8 cellular contexts compared by ENCODE assay signal in genomic region chr16:27329376-27330036, GRCh38. TPM values are rescaled to one million over a fixed set of nuclear protein-coding genes. Genes with fewer than 3 reads are reported as not detected.
DNase-seq lines count a peak whose midpoint lies in the region; ATAC-seq and TF ChIP-seq lines count a peak whose summit lies in the region.
"Not testable (repeated sequence)": the region's sequence is repeated elsewhere in the genome, so short reads cannot be mapped to it uniquely, and the experiment has no call there.

No MANE protein-coding gene starts in this region.

- TF ChIP-seq CTCF in CD4-positive, alpha-beta T cell (IDR thresholded peaks at IDR 0.05); gastroesophageal sphincter (IDR thresholded peaks at IDR 0.05); mesothelial cell of epicardium (IDR thresholded peaks at IDR 0.05; ENCODE audit: unreplicated experiment); psoas muscle (IDR thresholded peaks at IDR 0.05); thyroid gland (IDR thresholded peaks at IDR 0.05): not testable (repeated sequence)

- H3K27me3 Mint-ChIP-seq in CD4-positive, alpha-beta T cell; T-helper 17 cell; central memory CD8-positive, alpha-beta T cell; mesothelial cell of epicardium (ENCODE audit: low read depth): not testable (repeated sequence)

- not testable (repeated sequence) for H3K27ac ChIP-seq in CD4-positive, alpha-beta T cell (ENCODE audit: low read depth, low read length)
- H3K27ac ChIP-seq in gastroesophageal sphincter (peak overlapping the region; percentile 94 to 99 (median 98)), psoas muscle (peak overlapping the region; percentile 36), thyroid gland (peak overlapping the region; percentile 81 to 98 (median 97))

- H3K9me3 ChIP-seq in CD4-positive, alpha-beta T cell (ENCODE audit: control insufficient read depth, low read length); T-helper 17 cell (ENCODE audit: control insufficient read depth, low read length, poor library complexity, severe bottlenecking); gastroesophageal sphincter; psoas muscle; thyroid gland: not testable (repeated sequence)

- WGBS in gastroesophageal sphincter (ENCODE audit: low coverage in 1 of 2), 2 donors: 28 to 40% methylated on average over 4 to 5 of the region's 8 CpGs
- 75 to 83% (median 79%) methylated on average over 8 of the region's 8 CpGs for WGBS in psoas muscle, 3 donors
- WGBS in thyroid gland, 2 donors: 60 to 72% methylated on average over 8 of the region's 8 CpGs

- H3K4me3 ChIP-seq in gastroesophageal sphincter; psoas muscle; thyroid gland (replicated peaks in 1 of 3): not testable (repeated sequence)

- intact Hi-C loops in CD4-positive, alpha-beta T cell (cut with DNase I, micrococcal nuclease); psoas muscle (cut with DNase I): not testable (repeated sequence)
- intact Hi-C loops in thyroid gland (cut with DNase I): loop anchor here (5.0 kb wide), 1 partner anchor 87 kb away; no protein-coding TSS in a partner anchor

- peak overlapping the region; percentile 74 for H3K27ac Mint-ChIP-seq in CD4-positive, alpha-beta T cell
- peak overlapping the region; percentile 97 for H3K27ac Mint-ChIP-seq in T-helper 17 cell
- peak overlapping the region; percentile 73 for H3K27ac Mint-ChIP-seq in central memory CD8-positive, alpha-beta T cell (ENCODE audit: low read depth)
- peak overlapping the region; percentile 55 for H3K27ac Mint-ChIP-seq in mesothelial cell of epicardium

- peaks cover 5 to 100% (median 65%) of the 10 kb centered on the region in 3 donors for H3K4me1 ChIP-seq in gastroesophageal sphincter
- not testable (repeated sequence) for H3K4me1 ChIP-seq in psoas muscle
- H3K4me1 ChIP-seq in thyroid gland: peaks cover 32 to 53% of the 10 kb centered on the region in 2 donors

- peaks cover 0 to 22% of the 10 kb centered on the region in 2 donors for H3K36me3 ChIP-seq in gastroesophageal sphincter
- not testable (repeated sequence) for H3K36me3 ChIP-seq in psoas muscle (ENCODE audit: insufficient read depth in 1 of 2, low read depth in 1 of 2); thyroid gland

- TF ChIP-seq EP300 in gastroesophageal sphincter (IDR thresholded peaks at IDR 0.05): not testable (repeated sequence)

- not testable (repeated sequence) for H3K27me3 ChIP-seq in CD4-positive, alpha-beta T cell (ENCODE audit: control insufficient read depth, insufficient read depth, low read length); gastroesophageal sphincter; psoas muscle (ENCODE audit: insufficient read depth in 3 of 3, low read length in 2 of 3); thyroid gland

- H3K9me3 Mint-ChIP-seq in CD4-positive, alpha-beta T cell; central memory CD8-positive, alpha-beta T cell; mesothelial cell of epicardium: not testable (repeated sequence)

- POLR2A ChIA-PET in CD4-positive, alpha-beta T cell (lab: Charles Lee): interaction anchor here (0.6 to 2.0 kb wide), 3 partner anchors 38 to 179 kb away, joined by 3 to 6 read pairs (median 3); no protein-coding TSS in a partner anchor

- peak overlapping the region; percentile 3 for H3K4me3 Mint-ChIP-seq in CD4-positive, alpha-beta T cell
- peak overlapping the region; percentile 74 for H3K4me3 Mint-ChIP-seq in T-helper 17 cell
- H3K4me3 Mint-ChIP-seq in central memory CD8-positive, alpha-beta T cell; mesothelial cell of epicardium: not testable (repeated sequence)

- TF ChIP-seq POLR2A in gastroesophageal sphincter (IDR thresholded peaks at IDR 0.05); thyroid gland (IDR thresholded peaks at IDR 0.05): not testable (repeated sequence)

- H3K4me1 Mint-ChIP-seq in CD4-positive, alpha-beta T cell (ENCODE audit: low read depth): peaks cover 93% of the 10 kb centered on the region
- H3K4me1 Mint-ChIP-seq in T-helper 17 cell (peaks cover 54% of the 10 kb centered on the region), mesothelial cell of epicardium (peaks cover 17% of the 10 kb centered on the region)
- peaks cover 59% of the 10 kb centered on the region for H3K4me1 Mint-ChIP-seq in central memory CD8-positive, alpha-beta T cell

- CTCF ChIA-PET in CD4-positive, alpha-beta T cell (lab: Charles Lee): interaction anchor here (1.2 to 4.1 kb wide), 2 partner anchors 94 to 99 kb away, joined by 3 to 21 read pairs; no protein-coding TSS in a partner anchor

- not testable (repeated sequence) for DNase-seq in CD4-positive, alpha-beta T cell; T-helper 17 cell; central memory CD8-positive, alpha-beta T cell (ENCODE audit: low spot score in 2 of 2); mesothelial cell of epicardium (ENCODE audit: low spot score in 2 of 2, unreplicated experiment in 2 of 2); psoas muscle; thyroid gland
- peak; percentile 62 for DNase-seq in activated effector memory CD4-positive, alpha-beta T cell treated with anti-CD3 and anti-CD28 coated beads, Interleukin-2, amount 50 U/mL, for 16 hours

- peaks cover 71% of the 10 kb centered on the region for H3K36me3 Mint-ChIP-seq in CD4-positive, alpha-beta T cell (ENCODE audit: low read depth)
- H3K36me3 Mint-ChIP-seq in T-helper 17 cell (ENCODE audit: low read depth); mesothelial cell of epicardium: not testable (repeated sequence)
- peaks cover 20% of the 10 kb centered on the region for H3K36me3 Mint-ChIP-seq in central memory CD8-positive, alpha-beta T cell (ENCODE audit: insufficient read depth)

- not testable (repeated sequence) for ATAC-seq in CD4-positive, alpha-beta T cell (ENCODE audit: poor library complexity); central memory CD8-positive, alpha-beta T cell (replicated peaks; ENCODE audit: extremely low read depth, poor library complexity, severe bottlenecking); gastroesophageal sphincter; psoas muscle
- ATAC-seq in T-helper 17 cell: peak; percentile 41

RNA-seq across cellular contexts. Expression of gene IL4R, which starts 15.7 kb away (rescaled TPM):
- total RNA-seq in CD4-positive, alpha-beta T cell: 100 to 1,000 TPM; 145 to 147 TPM
- 100 to 1,000 TPM; 156 to 173 TPM for total RNA-seq in T-helper 17 cell
- 100 to 1,000 TPM in 2 of 4 donors, 10 to 100 TPM in 2; 72.3 to 212 (median 110) TPM for total RNA-seq in gastroesophageal sphincter
- 6.4 to 8.2 TPM (median 6.8 TPM) in 3 replicates for total RNA-seq in mesothelial cell of epicardium
- total RNA-seq in psoas muscle: 1 to 10 TPM; 5.8 to 9.6 (median 8.1) TPM
- polyA plus RNA-seq in psoas muscle: 1 to 10 TPM; 2.1 to 6.5 (median 4.5) TPM
- total RNA-seq in thyroid gland: 10 to 100 TPM; 18.5 to 42.5 (median 21.7) TPM
